In genomic region chr12:3658327-3659163, GRCh38 we compare ENCODE assay signal across 8 cellular contexts.
A peak's percentile ranks its signal among the peaks of the same experiment; 100 is the strongest.
DNase-seq lines count a peak whose midpoint lies in the region; ATAC-seq and TF ChIP-seq lines count a peak whose summit lies in the region.

No MANE protein-coding gene starts in this region.

- peak; percentile 52 for DNase-seq in activated naive CD4-positive, alpha-beta T cell treated with anti-CD3 and anti-CD28 coated beads for 36 hours
- peak; percentile 13 for DNase-seq in kidney tubule cell (ENCODE audit: low spot score)
- no peak for DNase-seq in NCI-H1048 (lab: John Stamatoyannopoulos, UW)
- no peak for DNase-seq in OCI-M2 (lab: John Stamatoyannopoulos, UW; ENCODE audit: unreplicated experiment)

- H3K79me2 ChIP-seq in DOHH2 (ENCODE audit: control insufficient read depth, low read length) = no peaks in the 10 kb centered on the region

- H3K27me3 ChIP-seq in DOHH2 (ENCODE audit: control insufficient read depth, low read length) = no peaks in the 10 kb centered on the region

- no peaks in the 10 kb centered on the region for H3F3A ChIP-seq in DOHH2 (ENCODE audit: control insufficient read depth, insufficient read depth)

- H4K20me1 ChIP-seq in DOHH2 (ENCODE audit: control insufficient read depth, insufficient read depth, low read depth, low read length) = no peaks in the 10 kb centered on the region

- no peak overlapping the region for H3K4me3 ChIP-seq in DOHH2 (ENCODE audit: low read length)

- no peak overlapping the region for H3K4me2 ChIP-seq in DOHH2 (ENCODE audit: low read length)

- H3K36me3 Mint-ChIP-seq in activated naive CD4-positive, alpha-beta T cell treated with anti-CD3 and anti-CD28 coated beads for 36 hours (ENCODE audit: low read depth) = peaks cover 21% of the 10 kb centered on the region

- no peak overlapping the region for H3K27ac ChIP-seq in DOHH2 (ENCODE audit: low read depth, low read length)

- peaks cover 44% of the 10 kb centered on the region for H3K36me3 ChIP-seq in DOHH2 (ENCODE audit: control insufficient read depth, low read length)

- CTCF ChIA-PET in activated naive CD4-positive, alpha-beta T cell treated with anti-CD3 and anti-CD28 coated beads for 36 hours (lab: Charles Lee) = interaction anchor here (0.9 to 2.2 kb wide), 3 partner anchors 15 to 145 kb away, joined by 3 to 14 read pairs (median 5); no protein-coding TSS in a partner anchor

- no peaks in the 10 kb centered on the region for H3K27me3 Mint-ChIP-seq in activated naive CD4-positive, alpha-beta T cell treated with anti-CD3 and anti-CD28 coated beads for 36 hours (ENCODE audit: low read depth)

- ATAC-seq in HG02870 (IDR thresholded peaks at IDR 0.05; ENCODE audit: unreplicated experiment) (no peak), HG02678 (IDR thresholded peaks at IDR 0.05; ENCODE audit: unreplicated experiment) (no peak)

- TF ChIP-seq CTCF in DOHH2 (IDR thresholded peaks at IDR 0.05; ENCODE audit: low read depth, low read length, poor library complexity, severe bottlenecking) (peak; percentile 87), LNCAP (IDR thresholded peaks at IDR 0.05) (peak; percentile 66)

- no peaks in the 10 kb centered on the region for H3K9me2 ChIP-seq in DOHH2 (replicated peaks; ENCODE audit: control insufficient read depth, low read length)

- no peaks in the 10 kb centered on the region for H3K9me3 Mint-ChIP-seq in activated naive CD4-positive, alpha-beta T cell treated with anti-CD3 and anti-CD28 coated beads for 36 hours

- H3K4me3 Mint-ChIP-seq in activated naive CD4-positive, alpha-beta T cell treated with anti-CD3 and anti-CD28 coated beads for 36 hours = no peak overlapping the region

- H3K27ac Mint-ChIP-seq in activated naive CD4-positive, alpha-beta T cell treated with anti-CD3 and anti-CD28 coated beads for 36 hours = no peak overlapping the region

- intact Hi-C loops in activated naive CD4-positive, alpha-beta T cell treated with anti-CD3 and anti-CD28 coated beads for 36 hours (cut with micrococcal nuclease) = loop anchor here (2.0 kb wide), 2 partner anchors 94 to 146 kb away; partner anchors contain the start of gene CRACR2A

- H3K4me1 ChIP-seq in DOHH2 (ENCODE audit: control insufficient read depth, low read length) = peaks cover 8% of the 10 kb centered on the region

- H3K4me1 Mint-ChIP-seq in activated naive CD4-positive, alpha-beta T cell treated with anti-CD3 and anti-CD28 coated beads for 36 hours (ENCODE audit: low read depth) = no peaks in the 10 kb centered on the region

- H3K9me3 ChIP-seq in DOHH2 (ENCODE audit: control insufficient read depth, insufficient read depth, low read length) = no peaks in the 10 kb centered on the region

Comparison
In these comparisons a context has a peak if more than half of its experiments do, and no peak if none do; other contexts are left out.
1. DNase-seq: peak in activated naive CD4-positive, alpha-beta T cell treated with anti-CD3 and anti-CD28 coated beads for 36 hours (single experiment) and kidney tubule cell (single experiment); none in NCI-H1048 (single experiment) and OCI-M2 (single experiment).